In genomic region chr1:205716371-205717132, GRCh38 we compare ENCODE assay signal across 21 cellular contexts. TPM values are rescaled to one million over a fixed set of nuclear protein-coding genes. Genes with fewer than 3 reads are reported as not detected.
DNase-seq lines count a peak whose midpoint lies in the region; ATAC-seq and TF ChIP-seq lines count a peak whose summit lies in the region.
"Had no signal": no experiment of that assay in that cellular context is flagged by ENCODE, and none has a peak within 500 bp of the region (broad histone marks: within the 10 kb centered on the region; RNA-seq: fewer than 3 reads in every experiment).

No MANE protein-coding gene starts in this region.

- H3K36me3 ChIP-seq in HUES64 (ENCODE audit: insufficient read depth, low read length) (peaks cover 79% of the 10 kb centered on the region), endodermal cell (ENCODE audit: control insufficient read depth, insufficient read depth, low read length) (peaks cover 92% of the 10 kb centered on the region)

- DNase-seq in CD4-positive, alpha-beta T cell = no peak
- no peak for DNase-seq in endodermal cell
- DNase-seq in natural killer cell = no peak
- DNase-seq in NCI-H146 (lab: John Stamatoyannopoulos, UW) = no peak
- DNase-seq in NCI-H1417 (lab: John Stamatoyannopoulos, UW) = no peak
- DNase-seq in GM10266 (ENCODE audit: extremely low spot score) = no peak
- DNase-seq: activated CD4-positive, CD25-positive, alpha-beta regulatory T cell; DMS79; dorsolateral prefrontal cortex; naive B cell; NCI-H2029; NCI-H345; Peyer's patch had no signal

- H3K4me1 Mint-ChIP-seq in CD4-positive, alpha-beta T cell (ENCODE audit: low read depth) = peaks cover 19% of the 10 kb centered on the region
- H3K4me1 Mint-ChIP-seq in endodermal cell = peaks cover 36% of the 10 kb centered on the region
- H3K4me1 Mint-ChIP-seq in natural killer cell = peaks cover 0 to 21% of the 10 kb centered on the region in 2 donors

- H3K27ac ChIP-seq in CD4-positive, alpha-beta T cell (ENCODE audit: low read depth, low read length) = no peak overlapping the region
- H3K27ac ChIP-seq in HUES64 (ENCODE audit: low read depth, low read length) (peak overlapping the region; percentile 15; the same call in 1 of the 2 replicates), endodermal cell (ENCODE audit: low read depth, low read length) (no peak overlapping the region)
- H3K27ac ChIP-seq: breast epithelium, KMS-11, parathyroid adenoma, Peyer's patch, SJSA1 had no signal

- H3K4me1 ChIP-seq in HUES64 (ENCODE audit: insufficient read depth, low read length) (peaks cover 22% of the 10 kb centered on the region), endodermal cell (ENCODE audit: control insufficient read depth, insufficient read depth, low read length) (no peaks in the 10 kb centered on the region)
- H3K4me1 ChIP-seq: breast epithelium, parathyroid adenoma, Peyer's patch, SJSA1 had no signal

- H3K27me3 Mint-ChIP-seq in CD4-positive, alpha-beta T cell = no peaks in the 10 kb centered on the region
- no peaks in the 10 kb centered on the region for H3K27me3 Mint-ChIP-seq in endodermal cell (ENCODE audit: insufficient read depth)
- H3K27me3 Mint-ChIP-seq in natural killer cell (ENCODE audit: low read depth in 2 of 2) = no peaks in the 10 kb centered on the region
- H3K27me3 Mint-ChIP-seq: naive B cell had no signal

- H3K9ac ChIP-seq in HUES64 (ENCODE audit: low read depth, low read length) = no peak overlapping the region
- no peak overlapping the region for H3K9ac ChIP-seq in endodermal cell (ENCODE audit: extremely low read depth, low read length, poor library complexity, severe bottlenecking)
- H3K9ac ChIP-seq: KMS-11, parathyroid adenoma had no signal

- no peaks in the 10 kb centered on the region for H3K27me3 ChIP-seq in CD4-positive, alpha-beta T cell (ENCODE audit: control insufficient read depth, insufficient read depth, low read length)
- H3K27me3 ChIP-seq in HUES64 (ENCODE audit: insufficient read depth, low read length) (no peaks in the 10 kb centered on the region), endodermal cell (ENCODE audit: control insufficient read depth, insufficient read depth, low read length, poor library complexity, severe bottlenecking) (no peaks in the 10 kb centered on the region)
- H3K27me3 ChIP-seq: breast epithelium, dorsolateral prefrontal cortex, Peyer's patch, SJSA1 had no signal

- H3K9me3 Mint-ChIP-seq in CD4-positive, alpha-beta T cell = no peaks in the 10 kb centered on the region
- H3K9me3 Mint-ChIP-seq in endodermal cell (no peaks in the 10 kb centered on the region), natural killer cell (no peaks in the 10 kb centered on the region)
- H3K9me3 Mint-ChIP-seq: activated T-helper 1 cell treated with anti-CD3 and anti-CD28 coated beads, Interleukin-12 subunit alpha, Interleukin-12 subunit beta, Interleukin-2, Interleukin-4 antibody, amounts not matched to agents 30 ng/mL and 10 ng/mL and 1 ng/mL, durations not matched to agents 14 hours and 24 hours and 36 hours; naive B cell; stimulated activated effector memory CD8-positive, alpha-beta T cell treated with anti-CD3 and anti-CD28 coated beads, Interleukin-12 subunit alpha, Interleukin-12 subunit beta, amount 100 ng/mL, for 72 hours had no signal

- ATAC-seq in CD4-positive, alpha-beta T cell (ENCODE audit: poor library complexity) = no peak
- no peak for ATAC-seq in natural killer cell
- ATAC-seq: stimulated activated effector memory CD8-positive, alpha-beta T cell treated with anti-CD3 and anti-CD28 coated beads, Interleukin-12 subunit alpha, Interleukin-12 subunit beta, amount 100 ng/mL, for 72 hours had no signal

- POLR2A ChIA-PET in CD4-positive, alpha-beta T cell (lab: Charles Lee) = no interaction called here

- H3K27ac Mint-ChIP-seq in CD4-positive, alpha-beta T cell = peak overlapping the region; percentile 31
- peak overlapping the region; percentile 5 for H3K27ac Mint-ChIP-seq in endodermal cell
- H3K27ac Mint-ChIP-seq in natural killer cell = peak overlapping the region; percentile 0 to 58
- H3K27ac Mint-ChIP-seq: activated T-helper 1 cell treated with anti-CD3 and anti-CD28 coated beads, Interleukin-12 subunit alpha, Interleukin-12 subunit beta, Interleukin-2, Interleukin-4 antibody, amounts not matched to agents 30 ng/mL and 10 ng/mL and 1 ng/mL, durations not matched to agents 14 hours and 24 hours and 36 hours; stimulated activated effector memory CD8-positive, alpha-beta T cell treated with anti-CD3 and anti-CD28 coated beads, Interleukin-12 subunit alpha, Interleukin-12 subunit beta, amount 100 ng/mL, for 72 hours had no signal

- H3K4me3 ChIP-seq in HUES64 (ENCODE audit: low read length) (no peak overlapping the region), endodermal cell (ENCODE audit: low read length) (no peak overlapping the region)
- H3K4me3 ChIP-seq: breast epithelium, dorsolateral prefrontal cortex, lung, Peyer's patch, SJSA1 had no signal

- 98% methylated on average over 7 of the region's 7 CpGs for WGBS in HUES64
- WGBS in endodermal cell (ENCODE audit: insufficient coverage in 1 of 2, insufficient read length in 1 of 2), 2 experiments = 86 to 94% methylated on average over 5 to 7 of the region's 7 CpGs

- TF ChIP-seq CTCF in CD4-positive, alpha-beta T cell (IDR thresholded peaks at IDR 0.05) = no peak
- TF ChIP-seq CTCF in endodermal cell (conservative IDR thresholded peaks at IDR 0.05) = no peak
- TF ChIP-seq CTCF in natural killer cell (IDR thresholded peaks at IDR 0.05) = no peak
- no peak for TF ChIP-seq CTCF in GM10266 (IDR thresholded peaks at IDR 0.05; ENCODE audit: control insufficient read depth, insufficient read depth, low read depth, missing control alignments)

- CTCF ChIA-PET in CD4-positive, alpha-beta T cell (lab: Charles Lee) = no interaction called here

- H3K36me3 Mint-ChIP-seq in CD4-positive, alpha-beta T cell (ENCODE audit: low read depth) = peaks cover 70% of the 10 kb centered on the region
- H3K36me3 Mint-ChIP-seq in endodermal cell (ENCODE audit: low read depth) (peaks cover 64% of the 10 kb centered on the region), natural killer cell (peaks cover 47% of the 10 kb centered on the region)

- intact Hi-C loops in CD4-positive, alpha-beta T cell (cut with DNase I, micrococcal nuclease) = no loop called here
- intact Hi-C loops in natural killer cell (cut with micrococcal nuclease) = no loop called here

- H3K4me3 Mint-ChIP-seq in CD4-positive, alpha-beta T cell = no peak overlapping the region
- H3K4me3 Mint-ChIP-seq in endodermal cell (no peak overlapping the region), natural killer cell (no peak overlapping the region)
- H3K4me3 Mint-ChIP-seq: activated T-helper 1 cell treated with anti-CD3 and anti-CD28 coated beads, Interleukin-12 subunit alpha, Interleukin-12 subunit beta, Interleukin-2, Interleukin-4 antibody, amounts not matched to agents 30 ng/mL and 10 ng/mL and 1 ng/mL, durations not matched to agents 14 hours and 24 hours and 36 hours; naive B cell; stimulated activated effector memory CD8-positive, alpha-beta T cell treated with anti-CD3 and anti-CD28 coated beads, Interleukin-12 subunit alpha, Interleukin-12 subunit beta, amount 100 ng/mL, for 72 hours had no signal

- no peaks in the 10 kb centered on the region for H3K9me3 ChIP-seq in CD4-positive, alpha-beta T cell (ENCODE audit: control insufficient read depth, low read length)
- H3K9me3 ChIP-seq in HUES64 (ENCODE audit: insufficient read depth, low read depth, low read length) (no peaks in the 10 kb centered on the region), endodermal cell (ENCODE audit: control insufficient read depth, low read length) (no peaks in the 10 kb centered on the region)
- H3K9me3 ChIP-seq: breast epithelium, Peyer's patch, SJSA1 had no signal

RNA-seq across cellular contexts. Expression of gene NUCKS1, which starts 33.4 kb away (rescaled TPM):
- total RNA-seq in CD4-positive, alpha-beta T cell = 10 to 100 TPM; 80.6 to 84.7 TPM
- 264 TPM for polyA plus RNA-seq in HUES64 (2013, experiment 1 of 2)
- 318 TPM for polyA plus RNA-seq in HUES64 (2013, experiment 2 of 2)
- 100 to 1,000 TPM; 380 to 532 TPM for total RNA-seq in endodermal cell
- 267 TPM for polyA plus RNA-seq in endodermal cell (2013, experiment 1 of 2)
- 284 TPM for polyA plus RNA-seq in endodermal cell (2013, experiment 2 of 2)
- total RNA-seq in natural killer cell = 100 to 1,000 TPM in 2 of 3 donors, 10 to 100 TPM in 1; 89.2 to 113 (median 103) TPM

RNA-seq across cellular contexts. Expression of gene SLC45A3, which starts 36.2 kb away (rescaled TPM):
- under 1 TPM in 1 of 2 experiments, not detected in 1; 0.11 TPM for total RNA-seq in CD4-positive, alpha-beta T cell
- polyA plus RNA-seq in HUES64 (2013, experiment 1 of 2) = 7.0 TPM
- 7.9 TPM for polyA plus RNA-seq in HUES64 (2013, experiment 2 of 2)
- total RNA-seq in endodermal cell (10 to 100 TPM in 1 of 2 donors, 1 to 10 TPM in 1; 7.9 to 10.2 TPM), natural killer cell (10 to 100 TPM in 1 of 3 donors, 1 to 10 TPM in 1, under 1 TPM in 1; 0.31 to 28.8 (median 1.8) TPM)
- 22.4 TPM for polyA plus RNA-seq in endodermal cell (2013, experiment 1 of 2)
- polyA plus RNA-seq in endodermal cell (2013, experiment 2 of 2) = 17.5 TPM

RNA-seq across cellular contexts. Expression of gene RAB29, which starts 58.7 kb away (rescaled TPM):
- 10 to 100 TPM; 11.7 to 11.8 TPM for total RNA-seq in CD4-positive, alpha-beta T cell
- polyA plus RNA-seq in HUES64 (2013, experiment 1 of 2) = 6.5 TPM
- polyA plus RNA-seq in HUES64 (2013, experiment 2 of 2) = 8.9 TPM
- 1 to 10 TPM; 5.7 to 7.2 TPM for total RNA-seq in endodermal cell
- polyA plus RNA-seq in endodermal cell (2013, experiment 1 of 2) = 6.7 TPM
- 5.6 TPM for polyA plus RNA-seq in endodermal cell (2013, experiment 2 of 2)
- 100 to 1,000 TPM in 1 of 3 donors, 10 to 100 TPM in 2; 69.0 to 120 (median 95.1) TPM for total RNA-seq in natural killer cell

Comparison
In these comparisons a context has a peak if more than half of its experiments do, and no peak if none do; other contexts are left out.
1. RNA of gene RAB29, which starts 58.7 kb away (total RNA-seq): 69.0 to 120 TPM in natural killer cell; 11.7 to 11.8 TPM in CD4-positive, alpha-beta T cell and 5.7 to 7.2 TPM in endodermal cell; every median in the first group is over 4 times any median in the second.
2. Peak in every context shown above with its lines, with median percentiles within 50 percentile points of each other: H3K27ac Mint-ChIP-seq.